In the genomic region with DNA sequence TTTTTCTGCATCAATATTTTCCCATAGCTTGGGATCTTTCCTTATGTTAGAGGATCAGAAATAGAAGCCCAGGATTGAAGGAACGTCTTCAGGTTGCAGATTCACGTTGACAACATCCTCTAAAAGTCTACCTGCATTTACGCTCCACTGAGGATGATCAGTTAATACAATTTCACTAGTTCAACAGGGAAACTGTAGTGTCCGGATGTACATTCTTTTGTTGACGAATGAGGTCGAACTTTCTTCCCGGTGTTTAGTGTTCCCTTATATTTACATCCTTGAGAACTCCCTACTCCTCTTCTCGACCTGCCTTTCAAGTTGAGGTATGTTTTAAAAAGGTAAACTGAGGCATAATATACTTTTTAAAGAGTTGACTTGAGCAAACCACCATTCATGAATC, we compare ENCODE assay signal across 16 cellular contexts.
DNase-seq lines count a peak whose midpoint lies in the region; ATAC-seq and TF ChIP-seq lines count a peak whose summit lies in the region.
"Had no signal": no experiment of that assay in that cellular context is flagged by ENCODE, and none has a peak within 500 bp of the region (broad histone marks: within the 10 kb centered on the region; RNA-seq: fewer than 3 reads in every experiment).

No MANE protein-coding gene starts in this region.

- no peak overlapping the region for H2AK9ac ChIP-seq in IMR-90 (replicated peaks; ENCODE audit: low read depth, low read length, poor library complexity)

- no peak overlapping the region for H3K56ac ChIP-seq in IMR-90 (ENCODE audit: extremely low read depth, insufficient read depth, low read length)

- H2BK5ac ChIP-seq in IMR-90 (ENCODE audit: low read depth, low read length, poor library complexity, severe bottlenecking) = no peak overlapping the region

- DNase-seq in activated CD4-positive, alpha-beta T cell treated with anti-CD3 and anti-CD28 coated beads for 36 hours = no peak
- DNase-seq in activated CD4-positive, alpha-beta T cell treated with anti-CD3 and anti-CD28 coated beads, Interleukin-2, amount 50 U/mL, for 1 hour = no peak
- DNase-seq in IMR-90 (no peak), T-helper 17 cell (no peak), naive B cell (no peak), HCEC 1CT (no peak), NCI-H226 (no peak), NCI-H2196 (lab: John Stamatoyannopoulos, UW; ENCODE audit: unreplicated experiment) (no peak)
- DNase-seq: 8988T, H7, NCI-H1436 treated with DMSO at 0.1 percent for 48 hours, NCI-H2081, NCI-H526 had no signal

- H3K36me3 ChIP-seq in IMR-90 (ENCODE audit: control insufficient read depth, insufficient read depth, low read length) = no peaks in the 10 kb centered on the region

- H3K4me3 Mint-ChIP-seq in activated CD4-positive, alpha-beta T cell treated with anti-CD3 and anti-CD28 coated beads for 36 hours = no peak overlapping the region
- no peak overlapping the region for H3K4me3 Mint-ChIP-seq in T-helper 17 cell
- no peak overlapping the region for H3K4me3 Mint-ChIP-seq in naive B cell

- H3K4ac ChIP-seq in IMR-90 (ENCODE audit: low read depth, low read length) = no peak overlapping the region

- no peak overlapping the region for H3K4me2 ChIP-seq in IMR-90 (ENCODE audit: low read depth, low read length)

- H3K23ac ChIP-seq in IMR-90 (ENCODE audit: low read depth, low read length) = no peak overlapping the region

- no peaks in the 10 kb centered on the region for H3K79me1 ChIP-seq in IMR-90 (ENCODE audit: low read depth in 1 of 2, low read length in 2 of 2)

- no TSS peak for BruUV-seq in IMR-90 (replicated peaks; lab: Mats Ljungman, UMichigan)

- H3K4me1 ChIP-seq in IMR-90 (ENCODE audit: control insufficient read depth, insufficient read depth, low read length) = no peaks in the 10 kb centered on the region

- no peaks in the 10 kb centered on the region for H4K20me1 ChIP-seq in IMR-90 (ENCODE audit: insufficient read depth, low read length)

- H3K9me1 ChIP-seq in IMR-90 (ENCODE audit: insufficient read depth, low read length) = no peaks in the 10 kb centered on the region

- dilution Hi-C loops in IMR-90 (cut with HindIII; ENCODE audit: low sequenced_read_pairs, unreplicated experiment) = no loop called here

- no peaks in the 10 kb centered on the region for H3K9me3 Mint-ChIP-seq in activated CD4-positive, alpha-beta T cell treated with anti-CD3 and anti-CD28 coated beads for 36 hours (ENCODE audit: low read depth)
- no peaks in the 10 kb centered on the region for H3K9me3 Mint-ChIP-seq in naive B cell

- peak overlapping the region; percentile 53 for H2AFZ ChIP-seq in IMR-90 (replicated peaks; ENCODE audit: low read length, poor library complexity)

- no peaks in the 10 kb centered on the region for H3K27me3 Mint-ChIP-seq in activated CD4-positive, alpha-beta T cell treated with anti-CD3 and anti-CD28 coated beads for 36 hours
- H3K27me3 Mint-ChIP-seq in T-helper 17 cell (peaks cover 6% of the 10 kb centered on the region), naive B cell (no peaks in the 10 kb centered on the region)

- in situ Hi-C loops in IMR-90 (cut with MboI; ENCODE audit: low sequenced_read_pairs) = no loop called here

- TF ChIP-seq POLR2A in IMR-90 (IDR thresholded peaks at IDR 0.05; ENCODE audit: low read depth, low read length) = no peak

- no peak overlapping the region for H2BK20ac ChIP-seq in IMR-90 (ENCODE audit: low read depth, low read length)

- no peaks in the 10 kb centered on the region for H3K36me3 Mint-ChIP-seq in activated CD4-positive, alpha-beta T cell treated with anti-CD3 and anti-CD28 coated beads for 36 hours (ENCODE audit: low read depth)
- H3K36me3 Mint-ChIP-seq in T-helper 17 cell (ENCODE audit: low read depth) = no peaks in the 10 kb centered on the region
- H3K36me3 Mint-ChIP-seq in naive B cell = no peaks in the 10 kb centered on the region

- H3K9me3 ChIP-seq in IMR-90 (ENCODE audit: control insufficient read depth, insufficient read depth, low read length) = no peaks in the 10 kb centered on the region; the same call in 1 of the 2 replicates
- H3K9me3 ChIP-seq in T-helper 17 cell (ENCODE audit: control insufficient read depth, low read length, poor library complexity, severe bottlenecking) = no peaks in the 10 kb centered on the region

- no peak overlapping the region for H3K14ac ChIP-seq in IMR-90 (replicated peaks; ENCODE audit: low read depth, low read length)

- WGBS in IMR-90 (ENCODE audit: extremely low coverage in 2 of 2, insufficient read length in 1 of 2), 2 experiments = no CpG with 5 or more reads among the region's 8 CpGs

- no peak overlapping the region for H4K91ac ChIP-seq in IMR-90 (ENCODE audit: insufficient read depth, low read depth, low read length)

- TF ChIP-seq RAD21 in IMR-90 (IDR thresholded peaks at IDR 0.05; ENCODE audit: low read length) = no peak

- H3K27ac Mint-ChIP-seq in activated CD4-positive, alpha-beta T cell treated with anti-CD3 and anti-CD28 coated beads for 36 hours = peak overlapping the region; percentile 71
- peak overlapping the region; percentile 16 for H3K27ac Mint-ChIP-seq in T-helper 17 cell
- H3K27ac Mint-ChIP-seq in naive B cell = peak overlapping the region; percentile 42 to 99 (median 90)

- no peak overlapping the region for H4K5ac ChIP-seq in IMR-90 (ENCODE audit: low read depth, low read length)

- POLR2A ChIA-PET in activated CD4-positive, alpha-beta T cell treated with anti-CD3 and anti-CD28 coated beads for 36 hours (lab: Charles Lee) = no interaction called here
- POLR2A ChIA-PET in IMR-90 (lab: Charles Lee; ENCODE audit: unreplicated experiment) = no interaction called here

- H3K27me3 ChIP-seq in IMR-90 (ENCODE audit: control insufficient read depth, insufficient read depth, low read length) = peaks cover 3% of the 10 kb centered on the region; the same call in 1 of the 2 replicates

- no peak overlapping the region for H2BK120ac ChIP-seq in IMR-90 (ENCODE audit: low read depth, low read length)

- H2BK15ac ChIP-seq in IMR-90 (ENCODE audit: low read depth, low read length) = no peak overlapping the region

- ATAC-seq in activated CD4-positive, alpha-beta T cell treated with anti-CD3 and anti-CD28 coated beads for 36 hours = no peak
- ATAC-seq in IMR-90 (ENCODE audit: low read depth) (no peak), T-helper 17 cell (no peak), naive B cell (ENCODE audit: low read depth in 2 of 2) (no peak)
- ATAC-seq: Panc1, Right ventricle myocardium inferior had no signal

- peaks cover 10% of the 10 kb centered on the region for H3K4me1 Mint-ChIP-seq in activated CD4-positive, alpha-beta T cell treated with anti-CD3 and anti-CD28 coated beads for 36 hours
- H3K4me1 Mint-ChIP-seq in T-helper 17 cell = peaks cover 5% of the 10 kb centered on the region
- peaks cover 16 to 36% (median 23%) of the 10 kb centered on the region in 3 donors for H3K4me1 Mint-ChIP-seq in naive B cell

- H3K27ac ChIP-seq in IMR-90 (ENCODE audit: insufficient read depth, low read length) = no peak overlapping the region
- H3K27ac ChIP-seq: C4-2B had no signal

- no peak overlapping the region for H3K4me3 ChIP-seq in IMR-90 (ENCODE audit: insufficient read depth, low read depth, low read length)

- no peak overlapping the region for H3K9ac ChIP-seq in IMR-90 (ENCODE audit: low read depth, low read length)

- CTCF ChIA-PET in activated CD4-positive, alpha-beta T cell treated with anti-CD3 and anti-CD28 coated beads for 36 hours (lab: Charles Lee) = no interaction called here
- CTCF ChIA-PET in IMR-90 (lab: Yijun Ruan, JAX) = no interaction called here

- no peak overlapping the region for H2AK5ac ChIP-seq in IMR-90 (ENCODE audit: low read depth, low read length)

- no peak overlapping the region for H3K18ac ChIP-seq in IMR-90 (ENCODE audit: low read depth, low read length)

- TF ChIP-seq CTCF in IMR-90 (conservative IDR thresholded peaks at IDR 0.05; ENCODE audit: low read depth, low read length) = no peak

- intact Hi-C loops in activated CD4-positive, alpha-beta T cell treated with anti-CD3 and anti-CD28 coated beads for 36 hours (cut with DNase I, micrococcal nuclease) = no loop called here
- intact Hi-C loops in IMR-90 (cut with micrococcal nuclease) = no loop called here

- no peak overlapping the region for H4K8ac ChIP-seq in IMR-90 (ENCODE audit: low read depth in 2 of 2, low read length in 2 of 2)

TF ChIP-seq in IMR-90, 13 proteins besides CTCF, POLR2A, EP300 and RAD21:
- no peak for TF ChIP-seq FOS (IDR thresholded peaks at IDR 0.05; ENCODE audit: low read depth, low read length)

Comparison
In these comparisons a context has a peak if more than half of its experiments do, and no peak if none do; other contexts are left out.
1. H3K27ac Mint-ChIP-seq: peak in every context shown above with its lines; median percentile 90 in naive B cell; 71 in activated CD4-positive, alpha-beta T cell treated with anti-CD3 and anti-CD28 coated beads for 36 hours; 16 in T-helper 17 cell.